In genomic region chr2:212906620-212907019, GRCh38 we compare ENCODE assay signal across 16 cellular contexts.
DNase-seq lines count a peak whose midpoint lies in the region; ATAC-seq and TF ChIP-seq lines count a peak whose summit lies in the region.
"Had no signal": no experiment of that assay in that cellular context is flagged by ENCODE, and none has a peak within 500 bp of the region (broad histone marks: within the 10 kb centered on the region; RNA-seq: fewer than 3 reads in every experiment).

No MANE protein-coding gene starts in this region.

- H3K4me3 ChIP-seq in breast epithelium, result no peak overlapping the region
- H3K4me3 ChIP-seq in hepatocyte, result no peak overlapping the region
- H3K4me3 ChIP-seq in stomach, result no peak overlapping the region
- H3K4me3 ChIP-seq: GM23248, Peyer's patch had no signal

- no peaks in the 10 kb centered on the region for H3K9me2 ChIP-seq in hepatocyte (replicated peaks; ENCODE audit: insufficient read depth)

- TF ChIP-seq POLR2A in breast epithelium (IDR thresholded peaks at IDR 0.05) (no peak), stomach (IDR thresholded peaks at IDR 0.05) (no peak)

- no peak for TF ChIP-seq CTCF in breast epithelium (IDR thresholded peaks at IDR 0.05)
- TF ChIP-seq CTCF in hepatocyte (IDR thresholded peaks at IDR 0.05; ENCODE audit: poor library complexity), result no peak
- TF ChIP-seq CTCF in stomach (IDR thresholded peaks at IDR 0.05), result no peak

- no peaks in the 10 kb centered on the region for H3K36me3 ChIP-seq in breast epithelium
- H3K36me3 ChIP-seq in hepatocyte (replicated peaks; ENCODE audit: insufficient read depth, low read depth), result no peaks in the 10 kb centered on the region
- H3K36me3 ChIP-seq in stomach, result no peaks in the 10 kb centered on the region
- H3K36me3 ChIP-seq: Peyer's patch had no signal

- peak overlapping the region; percentile 73 to 84 for H3K27ac ChIP-seq in breast epithelium
- H3K27ac ChIP-seq in hepatocyte, result peak overlapping the region; percentile 78
- H3K27ac ChIP-seq in stomach, result peak overlapping the region in 3 of 5 donors; percentile 17 to 76 (median 59)
- H3K27ac ChIP-seq: GM23248, Peyer's patch had no signal

- peak overlapping the region; percentile 55 for H3K4me2 ChIP-seq in hepatocyte

- no peaks in the 10 kb centered on the region for H4K20me1 ChIP-seq in hepatocyte (ENCODE audit: insufficient read depth, poor library complexity, severe bottlenecking)

- WGBS in hepatocyte (ENCODE audit: low lambda C conversion rate, missing lambda C conversion rate), result 77% methylated on average over 5 of the region's 5 CpGs
- 75 to 92% (median 85%) methylated on average over 5 of the region's 5 CpGs for WGBS in stomach, 5 donors

- intact Hi-C loops in breast epithelium (cut with DNase I; ENCODE audit: low total_unique reads) (no loop called here), stomach (cut with DNase I; ENCODE audit: low total_unique reads) (no loop called here)

- H3K27me3 ChIP-seq in breast epithelium, result no peaks in the 10 kb centered on the region
- H3K27me3 ChIP-seq in hepatocyte, result no peaks in the 10 kb centered on the region
- H3K27me3 ChIP-seq in stomach, result no peaks in the 10 kb centered on the region
- H3K27me3 ChIP-seq: Peyer's patch had no signal

- H3K9me3 ChIP-seq in breast epithelium (no peaks in the 10 kb centered on the region), hepatocyte (ENCODE audit: low read depth) (no peaks in the 10 kb centered on the region), stomach (no peaks in the 10 kb centered on the region)
- H3K9me3 ChIP-seq: Peyer's patch had no signal

- ATAC-seq in HG02763 (IDR thresholded peaks at IDR 0.05; ENCODE audit: unreplicated experiment), result no peak
- ATAC-seq: HCT116 had no signal

- no peak for TF ChIP-seq EP300 in stomach (IDR thresholded peaks at IDR 0.05)

- H3K4me1 ChIP-seq in breast epithelium, result peaks cover 0 to 13% of the 10 kb centered on the region in 2 donors
- H3K4me1 ChIP-seq in hepatocyte (ENCODE audit: insufficient read depth), result peaks cover 13% of the 10 kb centered on the region
- peaks cover 0 to 20% (median 2%) of the 10 kb centered on the region in 4 donors for H3K4me1 ChIP-seq in stomach
- H3K4me1 ChIP-seq: Peyer's patch had no signal

- peak overlapping the region; percentile 15 for H2AFZ ChIP-seq in hepatocyte

- H3K79me2 ChIP-seq in hepatocyte, result no peaks in the 10 kb centered on the region

- peak; percentile 28 for DNase-seq in DMS53 (lab: John Stamatoyannopoulos, UW)
- no peak for DNase-seq in DMS53 treated with DMSO at 0.1 percent for 48 hours (lab: John Stamatoyannopoulos, UW; ENCODE audit: unreplicated experiment)
- DNase-seq in breast epithelium (ENCODE audit: low spot score in 2 of 2), result no peak
- DNase-seq in hepatocyte (ENCODE audit: low spot score), result no peak
- no peak for DNase-seq in stomach
- DNase-seq in amygdala (lab: John Stamatoyannopoulos, UW), result no peak
- DNase-seq in OCI-M1 (lab: John Stamatoyannopoulos, UW), result no peak
- DNase-seq: 8988T, DMS79 treated with DMSO at 0.1 percent for 48 hours, GM23248, KBM-7, NCI-H2107, NCI-H774, Peyer's patch had no signal
